In genomic region chr1:55129194-55129728, GRCh38 we compare ENCODE assay signal across 13 cellular contexts.
DNase-seq lines count a peak whose midpoint lies in the region; ATAC-seq and TF ChIP-seq lines count a peak whose summit lies in the region.
"Had no signal": no experiment of that assay in that cellular context is flagged by ENCODE, and none has a peak within 500 bp of the region (broad histone marks: within the 10 kb centered on the region; RNA-seq: fewer than 3 reads in every experiment).

No MANE protein-coding gene starts in this region.

- no TSS peak for BruUV-seq in IMR-90 (replicated peaks; lab: Mats Ljungman, UMichigan)

- H2BK15ac ChIP-seq in IMR-90 (ENCODE audit: low read depth, low read length): no peak overlapping the region

- H3K56ac ChIP-seq in IMR-90 (ENCODE audit: extremely low read depth, insufficient read depth, low read length): no peak overlapping the region

- TF ChIP-seq RAD21 in IMR-90 (IDR thresholded peaks at IDR 0.05; ENCODE audit: low read length): no peak

- H2AFZ ChIP-seq in IMR-90 (replicated peaks; ENCODE audit: low read length, poor library complexity): no peak overlapping the region

- H3K27me3 ChIP-seq in IMR-90 (ENCODE audit: control insufficient read depth, insufficient read depth, low read length) (no peaks in the 10 kb centered on the region), right lobe of liver (no peaks in the 10 kb centered on the region), BE2C (no peaks in the 10 kb centered on the region)

- peaks cover 10% of the 10 kb centered on the region for H3K4me1 ChIP-seq in IMR-90 (ENCODE audit: control insufficient read depth, insufficient read depth, low read length)
- H3K4me1 ChIP-seq in right lobe of liver: peaks cover 0 to 27% (median 5%) of the 10 kb centered on the region in 4 donors
- no peaks in the 10 kb centered on the region for H3K4me1 ChIP-seq in BE2C
- H3K4me1 ChIP-seq: HAP-1 had no signal

- H4K5ac ChIP-seq in IMR-90 (ENCODE audit: low read depth, low read length): no peak overlapping the region

- intact Hi-C loops in IMR-90 (cut with micrococcal nuclease) (no loop called here), right lobe of liver (cut with DNase I) (no loop called here)

- no peak overlapping the region for H3K27ac ChIP-seq in IMR-90 (ENCODE audit: insufficient read depth, low read length)
- H3K27ac ChIP-seq in right lobe of liver: peak overlapping the region in 2 of 3 donors; percentile 24 to 54

- H3K4me3 ChIP-seq in AG04449 (ENCODE audit: low read depth, low read length) (no peak overlapping the region), IMR-90 (ENCODE audit: insufficient read depth, low read depth, low read length) (no peak overlapping the region), right lobe of liver (no peak overlapping the region), BE2C (ENCODE audit: low read depth, low read length) (no peak overlapping the region)
- H3K4me3 ChIP-seq: HAP-1 had no signal

- no peak overlapping the region for H3K9ac ChIP-seq in IMR-90 (ENCODE audit: low read depth, low read length)

- DNase-seq in AG04449 (ENCODE audit: low read depth, low spot score) (peak; percentile 10), IMR-90 (peak; percentile 89), amniotic epithelial cell (ENCODE audit: low read depth) (peak; percentile 96), right lobe of liver (peak; percentile 42 to 74 (median 58)), BE2C (no peak), activated gamma-delta T cell (lab: John Stamatoyannopoulos, UW) (no peak), HuH-7 (ENCODE audit: low spot score) (no peak)
- DNase-seq: Caco-2, cortex of kidney, NCI-H187, posterior cingulate gyrus had no signal

- peaks cover 4 to 27% of the 10 kb centered on the region in 2 experiments for H3K79me1 ChIP-seq in IMR-90 (ENCODE audit: low read depth in 1 of 2, low read length in 2 of 2)

- dilution Hi-C loops in IMR-90 (cut with HindIII; ENCODE audit: low sequenced_read_pairs, unreplicated experiment): no loop called here

- no peak; the same call in none of the 2 replicates for ATAC-seq in IMR-90 (ENCODE audit: low read depth)
- ATAC-seq in right lobe of liver: peak; percentile 73 to 82 (median 80)
- ATAC-seq in GM19035 (IDR thresholded peaks at IDR 0.05; ENCODE audit: unreplicated experiment): no peak

- no peak overlapping the region for H4K8ac ChIP-seq in IMR-90 (ENCODE audit: low read depth in 2 of 2, low read length in 2 of 2)

- TF ChIP-seq CTCF in AG04449 (IDR thresholded peaks at IDR 0.05; ENCODE audit: insufficient read depth, low read length, missing control alignments) (no peak), IMR-90 (conservative IDR thresholded peaks at IDR 0.05; ENCODE audit: low read depth, low read length) (no peak), right lobe of liver (IDR thresholded peaks at IDR 0.05) (no peak), BE2C (IDR thresholded peaks at IDR 0.05; ENCODE audit: low read depth, low read length) (no peak)

- no CpG with 5 or more reads among the region's 4 CpGs for WGBS in IMR-90 (ENCODE audit: extremely low coverage in 2 of 2, insufficient read length in 1 of 2), 2 experiments
- WGBS in right lobe of liver (ENCODE audit: insufficient coverage, low coverage, low lambda C conversion rate, missing lambda C conversion rate): 17% methylated on average over 4 of the region's 4 CpGs

- no peak overlapping the region for H2AK5ac ChIP-seq in IMR-90 (ENCODE audit: low read depth, low read length)

- peaks cover 3% of the 10 kb centered on the region; the same call in 1 of the 2 replicates for H4K20me1 ChIP-seq in IMR-90 (ENCODE audit: insufficient read depth, low read length)

- H3K9me3 ChIP-seq in IMR-90 (ENCODE audit: control insufficient read depth, insufficient read depth, low read length) (no peaks in the 10 kb centered on the region), right lobe of liver (no peaks in the 10 kb centered on the region), BE2C (no peaks in the 10 kb centered on the region)
- H3K9me3 ChIP-seq: Caco-2, HAP-1 had no signal

- H3K4ac ChIP-seq in IMR-90 (ENCODE audit: low read depth, low read length): no peak overlapping the region

- CTCF ChIA-PET in AG04449 (lab: Yijun Ruan, JAX): interaction anchor here (0.6 to 16.0 kb wide), 3 partner anchors 11 to 148 kb away, joined by 3 to 331 read pairs (median 27); no protein-coding TSS in a partner anchor
- CTCF ChIA-PET in IMR-90 (lab: Yijun Ruan, JAX): no interaction called here

- TF ChIP-seq POLR2A in IMR-90 (IDR thresholded peaks at IDR 0.05; ENCODE audit: low read depth, low read length) (no peak), right lobe of liver (IDR thresholded peaks at IDR 0.05) (no peak)

- peaks cover 28% of the 10 kb centered on the region for H3K36me3 ChIP-seq in IMR-90 (ENCODE audit: control insufficient read depth, insufficient read depth, low read length)
- peaks cover 7 to 46% (median 24%) of the 10 kb centered on the region in 4 donors for H3K36me3 ChIP-seq in right lobe of liver
- peaks cover 5% of the 10 kb centered on the region; the same call in 1 of the 2 replicates for H3K36me3 ChIP-seq in BE2C

- H3K4me2 ChIP-seq in IMR-90 (ENCODE audit: low read depth, low read length): peak overlapping the region; percentile 19; the same call in 1 of the 2 replicates

- H3K18ac ChIP-seq in IMR-90 (ENCODE audit: low read depth, low read length): no peak overlapping the region

- no peak overlapping the region for H3K14ac ChIP-seq in IMR-90 (replicated peaks; ENCODE audit: low read depth, low read length)

- no peak overlapping the region for H3K23ac ChIP-seq in IMR-90 (ENCODE audit: low read depth, low read length)

- POLR2A ChIA-PET in AG04449 (lab: Yijun Ruan, JAX) (no interaction called here), IMR-90 (lab: Charles Lee; ENCODE audit: unreplicated experiment) (no interaction called here)

- in situ Hi-C loops in IMR-90 (cut with MboI; ENCODE audit: low sequenced_read_pairs): no loop called here

- no peak overlapping the region for H2BK20ac ChIP-seq in IMR-90 (ENCODE audit: low read depth, low read length)

- H3K9me1 ChIP-seq in IMR-90 (ENCODE audit: insufficient read depth, low read length): peaks cover 10% of the 10 kb centered on the region

- 0 out of 2 replicates have a peak overlapping the region, but pooled peaks have one; percentile 35 for H2BK120ac ChIP-seq in IMR-90 (ENCODE audit: low read depth, low read length)

- H4K91ac ChIP-seq in IMR-90 (ENCODE audit: insufficient read depth, low read depth, low read length): no peak overlapping the region

- H2BK5ac ChIP-seq in IMR-90 (ENCODE audit: low read depth, low read length, poor library complexity, severe bottlenecking): peak overlapping the region; percentile 24

- no peak overlapping the region for H2AK9ac ChIP-seq in IMR-90 (replicated peaks; ENCODE audit: low read depth, low read length, poor library complexity)

TF ChIP-seq in IMR-90, 13 proteins besides CTCF, POLR2A, EP300 and RAD21:
- TF ChIP-seq CEBPB (IDR thresholded peaks at IDR 0.05; ENCODE audit: low read depth, low read length) (peak; percentile 35; the same call in 1 of the 2 replicates), BHLHE40 (IDR thresholded peaks at IDR 0.05; ENCODE audit: low read depth, low read length) (no peak)

Comparison
In these comparisons a context has a peak if more than half of its experiments do, and no peak if none do; other contexts are left out.
1. DNase-seq: peak in AG04449 (single experiment), IMR-90 (single experiment), amniotic epithelial cell (single experiment) and right lobe of liver (3 of 3); none in BE2C (single experiment), activated gamma-delta T cell (single experiment) and HuH-7 (single experiment).
2. ATAC-seq: peak in right lobe of liver (4 of 4); none in IMR-90 (single experiment) and GM19035 (single experiment).